8 cellular contexts compared by ENCODE assay signal in genomic region chr18:11981383-11981632, GRCh38. TPM values are rescaled to one million over a fixed set of nuclear protein-coding genes. Genes with fewer than 3 reads are reported as not detected.
A peak's percentile ranks its signal among the peaks of the same experiment; 100 is the strongest.
DNase-seq lines count a peak whose midpoint lies in the region; ATAC-seq and TF ChIP-seq lines count a peak whose summit lies in the region.

Gene IMPA2 (plus strand): TSS chr18:11981507. CDS start chr18:11981670, 163 bp downstream.

- peaks cover 4% of the 10 kb centered on the region for H3K27me3 Mint-ChIP-seq in activated CD4-positive, alpha-beta T cell treated with anti-CD3 and anti-CD28 coated beads for 36 hours
- H3K27me3 Mint-ChIP-seq in chondrocyte (ENCODE audit: low read depth) = no peaks in the 10 kb centered on the region

- H3K27ac Mint-ChIP-seq in activated CD4-positive, alpha-beta T cell treated with anti-CD3 and anti-CD28 coated beads for 36 hours = peak within 1 kb of the TSS; percentile 82
- H3K27ac Mint-ChIP-seq in chondrocyte (ENCODE audit: unreplicated experiment) = peak within 1 kb of the TSS; percentile 85

- no peaks in the 10 kb centered on the region for H3K9me3 Mint-ChIP-seq in activated CD4-positive, alpha-beta T cell treated with anti-CD3 and anti-CD28 coated beads for 36 hours (ENCODE audit: low read depth)
- H3K9me3 Mint-ChIP-seq in chondrocyte (ENCODE audit: low read depth) = no peaks in the 10 kb centered on the region

- H3K27me3 ChIP-seq in HUES64 (ENCODE audit: insufficient read depth, low read length) = no peaks in the 10 kb centered on the region

- H3K9ac ChIP-seq in HUES64 (ENCODE audit: low read depth, low read length) = peak within 1 kb of the TSS; percentile 90

- ATAC-seq in activated CD4-positive, alpha-beta T cell treated with anti-CD3 and anti-CD28 coated beads for 36 hours = no peak
- ATAC-seq in mucosa of descending colon = no peak

- peak within 1 kb of the TSS; percentile 72 for H3K4me3 ChIP-seq in HUES64 (ENCODE audit: low read length)
- H3K4me3 ChIP-seq in mucosa of descending colon = peak within 1 kb of the TSS; percentile 63

- no peak for DNase-seq in activated CD4-positive, alpha-beta T cell treated with anti-CD3 and anti-CD28 coated beads for 36 hours
- no peak for DNase-seq in activated CD4-positive, alpha-beta T cell treated with anti-CD3 and anti-CD28 coated beads for 4 hours
- DNase-seq in chondrocyte (ENCODE audit: low spot score) (no peak), mucosa of descending colon (no peak), germinal center (ENCODE audit: low spot score) (no peak), NCI-H146 treated with DMSO at 0.1 percent for 48 hours (lab: John Stamatoyannopoulos, UW; ENCODE audit: unreplicated experiment) (no peak), activated gamma-delta T cell treated with Interleukin-2 at 50 U/mL for 16 hours (no peak)

- intact Hi-C loops in activated CD4-positive, alpha-beta T cell treated with anti-CD3 and anti-CD28 coated beads for 36 hours (cut with DNase I, micrococcal nuclease) = loop anchor here (1.0 to 10.0 kb wide), 10 partner anchors 34 to 903 kb away; partner anchors contain the start of genes CHMP1B (in 2 of the 2), MPPE1 (in 2 of the 2), AFG3L2 (in 1 of the 2) and CEP76 (in 1 of the 2)
- intact Hi-C loops in mucosa of descending colon (cut with DNase I, micrococcal nuclease) = no loop called here

- peaks cover 34% of the 10 kb centered on the region for H3K4me1 ChIP-seq in HUES64 (ENCODE audit: insufficient read depth, low read length)
- peaks cover 24% of the 10 kb centered on the region for H3K4me1 ChIP-seq in mucosa of descending colon (ENCODE audit: low read depth)

- H3K27ac ChIP-seq in HUES64 (ENCODE audit: low read depth, low read length) = peak within 1 kb of the TSS; percentile 98

- TF ChIP-seq CTCF in chondrocyte (IDR thresholded peaks at IDR 0.05) (no peak), mucosa of descending colon (IDR thresholded peaks at IDR 0.05) (no peak)

- WGBS in HUES64 = 1% methylated on average over 30 of the region's 30 CpGs

- POLR2A ChIA-PET in activated CD4-positive, alpha-beta T cell treated with anti-CD3 and anti-CD28 coated beads for 36 hours (lab: Charles Lee) = interaction anchor here (0.5 kb wide), 1 partner anchor 131 kb away, joined by 3 read pairs; no protein-coding TSS in a partner anchor

- peaks cover 5% of the 10 kb centered on the region; the same call in 1 of the 2 replicates for H3K36me3 ChIP-seq in HUES64 (ENCODE audit: insufficient read depth, low read length)
- no peaks in the 10 kb centered on the region for H3K36me3 ChIP-seq in mucosa of descending colon (ENCODE audit: low read depth)

- H3K9me3 ChIP-seq in HUES64 (ENCODE audit: insufficient read depth, low read depth, low read length) (no peaks in the 10 kb centered on the region), mucosa of descending colon (no peaks in the 10 kb centered on the region)

- peaks cover 16% of the 10 kb centered on the region for H3K4me1 Mint-ChIP-seq in activated CD4-positive, alpha-beta T cell treated with anti-CD3 and anti-CD28 coated beads for 36 hours
- peaks cover 25% of the 10 kb centered on the region for H3K4me1 Mint-ChIP-seq in chondrocyte (ENCODE audit: low read depth)

- peak within 1 kb of the TSS; percentile 91 for H3K4me3 Mint-ChIP-seq in activated CD4-positive, alpha-beta T cell treated with anti-CD3 and anti-CD28 coated beads for 36 hours
- peak within 1 kb of the TSS; percentile 80 for H3K4me3 Mint-ChIP-seq in chondrocyte (ENCODE audit: unreplicated experiment)

- H3K36me3 Mint-ChIP-seq in activated CD4-positive, alpha-beta T cell treated with anti-CD3 and anti-CD28 coated beads for 36 hours (ENCODE audit: low read depth) = no peaks in the 10 kb centered on the region
- H3K36me3 Mint-ChIP-seq in chondrocyte (ENCODE audit: low read depth) = no peaks in the 10 kb centered on the region

- CTCF ChIA-PET in activated CD4-positive, alpha-beta T cell treated with anti-CD3 and anti-CD28 coated beads for 36 hours (lab: Charles Lee) = interaction anchor here (1.1 to 4.6 kb wide), 4 partner anchors 14 to 248 kb away, joined by 4 to 33 read pairs (median 15); no protein-coding TSS in a partner anchor

RNA-seq across cellular contexts. Expression of gene IMPA2, which starts in this region (rescaled TPM):
- total RNA-seq in activated CD4-positive, alpha-beta T cell treated with anti-CD3 and anti-CD28 coated beads for 36 hours = 10 to 100 TPM; 20.8 to 23.5 TPM
- 73.2 TPM for polyA plus RNA-seq in HUES64 (2013, experiment 1 of 2)
- polyA plus RNA-seq in HUES64 (2013, experiment 2 of 2) = 71.5 TPM
- total RNA-seq in chondrocyte (10.8 to 25.1 TPM (median 10.9 TPM) in 3 replicates), mucosa of descending colon (100 to 1,000 TPM in 2 of 3 donors, 10 to 100 TPM in 1; 58.0 to 152 (median 117) TPM)

Comparison
In these comparisons a context has a peak if more than half of its experiments do, and no peak if none do; other contexts are left out.
1. intact Hi-C loops: an anchor here in activated CD4-positive, alpha-beta T cell treated with anti-CD3 and anti-CD28 coated beads for 36 hours (1.0 to 10.0 kb wide); none called in mucosa of descending colon.